1 cellular context compared by ENCODE assay signal in the genomic region with DNA sequence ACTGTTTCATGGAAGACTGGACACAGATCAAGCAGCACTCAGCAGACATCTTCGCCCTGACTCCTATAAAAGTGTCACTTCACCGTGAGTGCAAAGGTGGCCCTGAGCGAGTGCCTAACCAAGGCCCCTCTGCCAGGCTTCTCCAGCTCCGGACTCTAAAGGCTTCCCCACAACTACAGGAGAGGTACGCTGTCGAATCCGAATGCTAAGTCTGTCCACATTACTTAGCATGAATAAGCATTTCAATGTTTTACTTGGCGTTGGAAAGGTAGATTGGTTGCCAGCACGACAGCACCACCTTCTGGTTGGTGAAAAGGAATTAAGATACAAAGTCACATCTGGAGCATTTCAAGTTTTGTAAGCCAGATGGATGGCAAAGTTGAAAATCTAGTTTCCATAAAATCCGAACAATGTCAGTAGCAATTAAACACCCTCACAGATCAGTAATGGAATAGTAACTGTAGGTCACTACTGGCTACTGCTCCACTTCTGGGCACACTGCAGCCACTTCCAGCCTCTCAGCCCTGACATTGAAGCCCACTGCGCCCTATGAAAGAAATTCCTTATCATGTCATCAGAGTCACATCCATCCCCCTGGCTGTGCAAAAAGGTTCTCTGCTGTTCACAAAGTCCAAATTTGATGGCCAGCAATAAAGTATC.
TF ChIP-seq lines count a peak whose summit lies in the region.

No MANE protein-coding gene starts in this region.

TF ChIP-seq in HepG2, 621 proteins besides CTCF, POLR2A, EP300 and RAD21 (continued from another document and continues in another):
- TF ChIP-seq, protein P1, sequence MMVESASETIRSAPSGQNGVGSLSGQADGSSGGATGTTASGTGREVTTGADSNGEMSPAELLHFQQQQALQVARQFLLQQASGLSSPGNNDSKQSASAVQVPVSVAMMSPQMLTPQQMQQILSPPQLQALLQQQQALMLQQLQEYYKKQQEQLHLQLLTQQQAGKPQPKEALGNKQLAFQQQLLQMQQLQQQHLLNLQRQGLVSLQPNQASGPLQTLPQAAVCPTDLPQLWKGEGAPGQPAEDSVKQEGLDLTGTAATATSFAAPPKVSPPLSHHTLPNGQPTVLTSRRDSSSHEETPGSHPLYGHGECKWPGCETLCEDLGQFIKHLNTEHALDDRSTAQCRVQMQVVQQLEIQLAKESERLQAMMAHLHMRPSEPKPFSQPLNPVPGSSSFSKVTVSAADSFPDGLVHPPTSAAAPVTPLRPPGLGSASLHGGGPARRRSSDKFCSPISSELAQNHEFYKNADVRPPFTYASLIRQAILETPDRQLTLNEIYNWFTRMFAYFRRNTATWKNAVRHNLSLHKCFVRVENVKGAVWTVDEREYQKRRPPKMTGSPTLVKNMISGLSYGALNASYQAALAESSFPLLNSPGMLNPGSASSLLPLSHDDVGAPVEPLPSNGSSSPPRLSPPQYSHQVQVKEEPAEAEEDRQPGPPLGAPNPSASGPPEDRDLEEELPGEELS (CRISPR knock-in tag; IDR thresholded peaks at IDR 0.05) = peak; percentile 64; the same call in 1 of the 2 replicates
- TF ChIP-seq ELF4 (CRISPR knock-in tag; IDR thresholded peaks at IDR 0.05; ENCODE audit: borderline replicate concordance) (peak; percentile 3; the same call in 1 of the 2 replicates), LCORL (IDR thresholded peaks at IDR 0.05) (no peak), LCORL (CRISPR knock-in tag; IDR thresholded peaks at IDR 0.05) (peak; percentile 66; the same call in 1 of the 2 replicates), HMG20B (CRISPR knock-in tag; conservative IDR thresholded peaks at IDR 0.05) (peak; percentile 55; the same call in 1 of the 2 replicates), ZNF10 (CRISPR knock-in tag; IDR thresholded peaks at IDR 0.05; ENCODE audit: borderline replicate concordance, low read depth) (no peak), DZIP1 (CRISPR knock-in tag; IDR thresholded peaks at IDR 0.05) (peak; percentile 40; the same call in 1 of the 2 replicates), ZNF503 (CRISPR knock-in tag; IDR thresholded peaks at IDR 0.05) (peak; percentile 40; the same call in 1 of the 2 replicates), KDM5A (IDR thresholded peaks at IDR 0.05; ENCODE audit: borderline replicate concordance, low read length) (peak; percentile 54; the same call in 1 of the 2 replicates), MED1 (CRISPR knock-in tag; IDR thresholded peaks at IDR 0.05) (peak; percentile 79), HNF4A (CRISPR knock-in tag; IDR thresholded peaks at IDR 0.05) (no peak), PAX8 (CRISPR knock-in tag; IDR thresholded peaks at IDR 0.05; ENCODE audit: borderline replicate concordance) (0 out of 2 replicates have a peak, but pooled peaks have one; percentile 62), ZNF782 (CRISPR knock-in tag; IDR thresholded peaks at IDR 0.05; ENCODE audit: borderline replicate concordance) (no peak; the same call in 1 of the 2 replicates), CBX1 (IDR thresholded peaks at IDR 0.05; ENCODE audit: low read depth) (no peak), ZFY (CRISPR knock-in tag; IDR thresholded peaks at IDR 0.05) (no peak), ETV5 (CRISPR knock-in tag; IDR thresholded peaks at IDR 0.05; ENCODE audit: borderline replicate concordance) (peak; percentile 44; the same call in 1 of the 2 replicates), XRCC5 (optimal IDR thresholded peaks at IDR 0.05; ENCODE audit: low read length) (peak; percentile 79), CCDC6 (CRISPR knock-in tag; IDR thresholded peaks at IDR 0.05) (no peak), BHLHE40 (IDR thresholded peaks at IDR 0.05; ENCODE audit: low read length) (0 out of 2 replicates have a peak, but pooled peaks have one; percentile 36), PLRG1 (conservative IDR thresholded peaks at IDR 0.05) (no peak), NONO (IDR thresholded peaks at IDR 0.05) (no peak), NONO (CRISPR knock-in tag; conservative IDR thresholded peaks at IDR 0.05) (peak; percentile 62; the same call in 1 of the 2 replicates), SP140L (CRISPR knock-in tag; IDR thresholded peaks at IDR 0.05; ENCODE audit: borderline replicate concordance) (peak; percentile 76; the same call in 1 of the 2 replicates), KDM2A (CRISPR knock-in tag; IDR thresholded peaks at IDR 0.05; ENCODE audit: borderline replicate concordance, low read depth) (peak; percentile 42; the same call in 1 of the 2 replicates), MAFK (conservative IDR thresholded peaks at IDR 0.05 in 1 of 2, IDR thresholded peaks at IDR 0.05 in 1 of 2; ENCODE audit: low read length in 2 of 2) (peak; percentile 78 to 95), ARID3A (IDR thresholded peaks at IDR 0.05; ENCODE audit: low read depth, low read length) (peak; percentile 92), ZBTB8A (CRISPR knock-in tag; IDR thresholded peaks at IDR 0.05; ENCODE audit: borderline replicate concordance, low read depth) (no peak), ZSCAN25 (CRISPR knock-in tag; IDR thresholded peaks at IDR 0.05) (0 out of 2 replicates have a peak, but pooled peaks have one; percentile 38), ZNF687 (CRISPR knock-in tag; IDR thresholded peaks at IDR 0.05) (peak; percentile 41; the same call in 1 of the 2 replicates), SP5 (CRISPR knock-in tag; IDR thresholded peaks at IDR 0.05; ENCODE audit: borderline replicate concordance, low read depth) (peak; percentile 56; the same call in 1 of the 2 replicates), ZNF709 (CRISPR knock-in tag; IDR thresholded peaks at IDR 0.05) (0 out of 2 replicates have a peak, but pooled peaks have one; percentile 49), JARID2 (CRISPR knock-in tag; IDR thresholded peaks at IDR 0.05; ENCODE audit: insufficient replicate concordance) (peak; percentile 89), GZF1 (CRISPR knock-in tag; IDR thresholded peaks at IDR 0.05) (no peak), ZNF598 (CRISPR knock-in tag; IDR thresholded peaks at IDR 0.05; ENCODE audit: borderline replicate concordance) (no peak), ZNF614 (CRISPR knock-in tag; IDR thresholded peaks at IDR 0.05; ENCODE audit: borderline replicate concordance) (peak; percentile 76; the same call in 1 of the 2 replicates), KAT8 (CRISPR knock-in tag; IDR thresholded peaks at IDR 0.05) (peak; percentile 75), KMT2A (CRISPR knock-in tag; IDR thresholded peaks at IDR 0.05) (peak; percentile 87), KLF11 (CRISPR knock-in tag; IDR thresholded peaks at IDR 0.05) (peak; percentile 88; the same call in 1 of the 2 replicates), HMGXB3 (CRISPR knock-in tag; IDR thresholded peaks at IDR 0.05; ENCODE audit: borderline replicate concordance) (peak; percentile 77; the same call in 1 of the 2 replicates), MXD4 (CRISPR knock-in tag; IDR thresholded peaks at IDR 0.05) (peak; percentile 52; the same call in 1 of the 2 replicates), ZNF772 (CRISPR knock-in tag; IDR thresholded peaks at IDR 0.05) (peak; percentile 54; the same call in 1 of the 2 replicates), REPIN1 (CRISPR knock-in tag; IDR thresholded peaks at IDR 0.05; ENCODE audit: borderline replicate concordance, low read depth) (peak; percentile 87; the same call in 1 of the 2 replicates), ZNF644 (CRISPR knock-in tag; IDR thresholded peaks at IDR 0.05; ENCODE audit: low read depth) (0 out of 2 replicates have a peak, but pooled peaks have one; percentile 46)
